ENCODE assay signal across 10 cellular contexts in genomic region chr2:66445076-66445724, GRCh38. TPM values are rescaled to one million over a fixed set of nuclear protein-coding genes. Genes with fewer than 3 reads are reported as not detected.
DNase-seq lines count a peak whose midpoint lies in the region; ATAC-seq, FAIRE-seq and TF ChIP-seq lines count a peak whose summit lies in the region.
"Had no signal": no experiment of that assay in that cellular context is flagged by ENCODE, and none has a peak within 500 bp of the region (broad histone marks: within the 10 kb centered on the region; RNA-seq: fewer than 3 reads in every experiment).

No MANE protein-coding gene starts in this region.

- no peak for TF ChIP-seq CTCF in pancreas (IDR thresholded peaks at IDR 0.05)

- WGBS in pancreas, 2 donors: 6% methylated on average over 39 to 43 of the region's 43 CpGs
- WGBS in small intestine, 3 donors: 43 to 84% (median 61%) methylated on average over 43 of the region's 43 CpGs

- no peak for FAIRE-seq in pancreas (lab: Jason Lieb, UNC)
- FAIRE-seq in small intestine (lab: Jason Lieb, UNC): no peak

- H3K27ac ChIP-seq in pancreas (peak overlapping the region; percentile 75 to 99 (median 92)), SJCRH30 (no peak overlapping the region), small intestine (ENCODE audit: low read depth in 1 of 2, low read length in 1 of 2) (peak overlapping the region in 1 of 2 donors; percentile 90)
- H3K27ac ChIP-seq: BLaER1 had no signal

- DNase-seq in AG08396 (ENCODE audit: low spot score) (peak; percentile 36), amniotic epithelial cell (ENCODE audit: low read depth) (peak; percentile 60), left cardiac atrium (peak; percentile 27), pancreas (peak in 5 of 6 donors; percentile 39 to 81 (median 59)), SJCRH30 (no peak), T-helper 2 cell (no peak), small intestine (no peak)
- DNase-seq: left colon had no signal

- ATAC-seq in left cardiac atrium (peak; percentile 55 to 61), pancreas (peak; percentile 24 to 46 (median 40)), GM18502 (IDR thresholded peaks at IDR 0.05; ENCODE audit: poor library complexity, unreplicated experiment) (no peak)
- ATAC-seq: left colon had no signal

- H3K27me3 ChIP-seq in pancreas: no peaks in the 10 kb centered on the region
- H3K27me3 ChIP-seq in SJCRH30: no peaks in the 10 kb centered on the region
- H3K27me3 ChIP-seq in small intestine (ENCODE audit: control insufficient read depth in 2 of 2, insufficient read depth in 2 of 2, low read length in 2 of 2): peaks cover 0 to 4% of the 10 kb centered on the region in 2 donors

- H3K4me3 ChIP-seq in pancreas (peak overlapping the region; percentile 29 to 74 (median 54)), SJCRH30 (no peak overlapping the region), small intestine (ENCODE audit: low read depth in 1 of 2, low read length in 2 of 2) (no peak overlapping the region)
- H3K4me3 ChIP-seq: BLaER1 had no signal

- intact Hi-C loops in left cardiac atrium (cut with DNase I) (no loop called here), pancreas (cut with DNase I) (loop anchor here in 1 of 3 donors (10.0 kb wide), 1 partner anchor 130 kb away; no protein-coding TSS in a partner anchor)

- H3K4me1 ChIP-seq in pancreas: peaks cover 13 to 23% (median 22%) of the 10 kb centered on the region in 3 donors
- H3K4me1 ChIP-seq in SJCRH30: no peaks in the 10 kb centered on the region
- H3K4me1 ChIP-seq in small intestine (ENCODE audit: control insufficient read depth in 2 of 2, insufficient read depth in 1 of 2, low read depth in 1 of 2, low read length in 1 of 2): no peaks in the 10 kb centered on the region
- H3K4me1 ChIP-seq: BLaER1 had no signal

- H3K9me3 ChIP-seq in pancreas: no peaks in the 10 kb centered on the region
- no peaks in the 10 kb centered on the region for H3K9me3 ChIP-seq in SJCRH30 (replicated peaks)
- no peaks in the 10 kb centered on the region for H3K9me3 ChIP-seq in small intestine (ENCODE audit: control insufficient read depth, low read depth)

- H3K36me3 ChIP-seq in pancreas: peaks cover 0 to 3% (median 0%) of the 10 kb centered on the region in 3 donors
- H3K36me3 ChIP-seq in SJCRH30: peaks cover 4% of the 10 kb centered on the region
- no peaks in the 10 kb centered on the region for H3K36me3 ChIP-seq in small intestine (ENCODE audit: control insufficient read depth in 2 of 2, insufficient read depth in 2 of 2, low read length in 2 of 2)
- H3K36me3 ChIP-seq: BLaER1 had no signal

RNA-seq across cellular contexts. Expression of gene MEIS1, which starts 10.3 kb away (rescaled TPM):
- 10 to 100 TPM; 32.4 to 36.1 TPM for total RNA-seq in left cardiac atrium
- 100 to 1,000 TPM in 1 of 6 donors, 10 to 100 TPM in 5; 48.6 to 129 (median 60.3) TPM for total RNA-seq in pancreas
- 10 to 100 TPM; 41.3 to 57.7 TPM for polyA plus RNA-seq in pancreas
- total RNA-seq in SJCRH30 (2014; rRNA removed; shearing (Covaris generic)): 14.3 and 14.7 TPM in 2 replicates
- polyA plus RNA-seq in small intestine: 1 to 10 TPM; 1.1 to 7.9 (median 3.2) TPM

Comparison
In these comparisons a context has a peak if more than half of its experiments do, and no peak if none do; other contexts are left out.
1. DNase-seq: peak in AG08396 (single experiment), amniotic epithelial cell (single experiment), left cardiac atrium (single experiment) and pancreas (5 of 6); none in SJCRH30 (0 of 2), T-helper 2 cell (0 of 5) and small intestine (single experiment).
2. H3K4me3 ChIP-seq: peak in pancreas (4 of 4); none in SJCRH30 (single experiment) and small intestine (0 of 2).